Comparison of ENCODE assay signal across 12 cellular contexts in genomic region chr14:104460920-104461651, GRCh38.
DNase-seq lines count a peak whose midpoint lies in the region; ATAC-seq and TF ChIP-seq lines count a peak whose summit lies in the region.
"Had no signal": no experiment of that assay in that cellular context is flagged by ENCODE, and none has a peak within 500 bp of the region (broad histone marks: within the 10 kb centered on the region; RNA-seq: fewer than 3 reads in every experiment).

No MANE protein-coding gene starts in this region.

- no peaks in the 10 kb centered on the region for H3K36me3 Mint-ChIP-seq in activated CD8-positive, alpha-beta T cell treated with anti-CD3 and anti-CD28 coated beads, Interleukin-2, amount 10 ng/mL, durations not matched to agents 7 days and 5 days (ENCODE audit: low read depth)
- no peaks in the 10 kb centered on the region for H3K36me3 Mint-ChIP-seq in activated CD8-positive, alpha-beta T cell treated with anti-CD3 and anti-CD28 coated beads for 36 hours (ENCODE audit: low read depth)
- H3K36me3 Mint-ChIP-seq in T-helper 17 cell (ENCODE audit: low read depth): peaks cover 7% of the 10 kb centered on the region
- no peaks in the 10 kb centered on the region for H3K36me3 Mint-ChIP-seq in stimulated activated memory B cell treated with anti-CD40 and anti-IgM and Interleukin-4, amounts not matched to agents 10 μg/mL and 1 μg/mL and 100 μg/mL, for 72 hours
- H3K36me3 Mint-ChIP-seq: immature natural killer cell had no signal

- peak; percentile 16 for DNase-seq in activated CD8-positive, alpha-beta T cell treated with anti-CD3 and anti-CD28 coated beads, Interleukin-2, amount 10 ng/mL, durations not matched to agents 7 days and 5 days
- DNase-seq in activated CD8-positive, alpha-beta T cell treated with anti-CD3 and anti-CD28 coated beads for 36 hours: no peak
- DNase-seq in T-helper 17 cell (no peak), iPS-NIHi11 (ENCODE audit: low spot score) (peak; percentile 83), NCI-H774 (lab: John Stamatoyannopoulos, UW) (no peak), NCI-H446 treated with DMSO at 0.1 percent for 48 hours (lab: John Stamatoyannopoulos, UW) (no peak), left colon (no peak)
- DNase-seq: erythroblast; immature natural killer cell; stimulated activated naive CD4-positive, alpha-beta T cell had no signal

- no peak for TF ChIP-seq CTCF in activated CD8-positive, alpha-beta T cell treated with anti-CD3 and anti-CD28 coated beads for 36 hours (IDR thresholded peaks at IDR 0.05)

- no peaks in the 10 kb centered on the region for H3K4me1 Mint-ChIP-seq in activated CD8-positive, alpha-beta T cell treated with anti-CD3 and anti-CD28 coated beads, Interleukin-2, amount 10 ng/mL, durations not matched to agents 7 days and 5 days (ENCODE audit: low read depth)
- peaks cover 8% of the 10 kb centered on the region for H3K4me1 Mint-ChIP-seq in activated CD8-positive, alpha-beta T cell treated with anti-CD3 and anti-CD28 coated beads for 36 hours (ENCODE audit: low read depth)
- H3K4me1 Mint-ChIP-seq in T-helper 17 cell: peaks cover 20% of the 10 kb centered on the region
- H3K4me1 Mint-ChIP-seq in stimulated activated memory B cell treated with anti-CD40 and anti-IgM and Interleukin-4, amounts not matched to agents 10 μg/mL and 1 μg/mL and 100 μg/mL, for 72 hours: peaks cover 12% of the 10 kb centered on the region

- H3K27me3 Mint-ChIP-seq in activated CD8-positive, alpha-beta T cell treated with anti-CD3 and anti-CD28 coated beads, Interleukin-2, amount 10 ng/mL, durations not matched to agents 7 days and 5 days (ENCODE audit: low read depth): peaks cover 51% of the 10 kb centered on the region
- H3K27me3 Mint-ChIP-seq in activated CD8-positive, alpha-beta T cell treated with anti-CD3 and anti-CD28 coated beads for 36 hours: peaks cover 51% of the 10 kb centered on the region
- H3K27me3 Mint-ChIP-seq in T-helper 17 cell: peaks cover 83% of the 10 kb centered on the region
- peaks cover 89% of the 10 kb centered on the region for H3K27me3 Mint-ChIP-seq in stimulated activated memory B cell treated with anti-CD40 and anti-IgM and Interleukin-4, amounts not matched to agents 10 μg/mL and 1 μg/mL and 100 μg/mL, for 72 hours

- H3K9me3 ChIP-seq in T-helper 17 cell (ENCODE audit: control insufficient read depth, low read length, poor library complexity, severe bottlenecking): no peaks in the 10 kb centered on the region

- POLR2A ChIA-PET in activated CD8-positive, alpha-beta T cell treated with anti-CD3 and anti-CD28 coated beads, Interleukin-2, amount 10 ng/mL, durations not matched to agents 7 days and 5 days (lab: Charles Lee): no interaction called here
- POLR2A ChIA-PET in activated CD8-positive, alpha-beta T cell treated with anti-CD3 and anti-CD28 coated beads for 36 hours (lab: Charles Lee): no interaction called here

- no peak overlapping the region for H3K27ac Mint-ChIP-seq in activated CD8-positive, alpha-beta T cell treated with anti-CD3 and anti-CD28 coated beads, Interleukin-2, amount 10 ng/mL, durations not matched to agents 7 days and 5 days
- H3K27ac Mint-ChIP-seq in activated CD8-positive, alpha-beta T cell treated with anti-CD3 and anti-CD28 coated beads for 36 hours: no peak overlapping the region
- no peak overlapping the region for H3K27ac Mint-ChIP-seq in T-helper 17 cell
- no peak overlapping the region for H3K27ac Mint-ChIP-seq in stimulated activated memory B cell treated with anti-CD40 and anti-IgM and Interleukin-4, amounts not matched to agents 10 μg/mL and 1 μg/mL and 100 μg/mL, for 72 hours
- H3K27ac Mint-ChIP-seq: immature natural killer cell; T-helper 1 cell treated with Interleukin-12 subunit alpha and Interleukin-12 subunit beta and Interleukin-4 antibody, amounts not matched to agents 30 μg/mL and 1 μg/mL, for 36 hours had no signal

- no peak overlapping the region for H3K4me3 Mint-ChIP-seq in activated CD8-positive, alpha-beta T cell treated with anti-CD3 and anti-CD28 coated beads, Interleukin-2, amount 10 ng/mL, durations not matched to agents 7 days and 5 days
- H3K4me3 Mint-ChIP-seq in activated CD8-positive, alpha-beta T cell treated with anti-CD3 and anti-CD28 coated beads for 36 hours: no peak overlapping the region
- H3K4me3 Mint-ChIP-seq in T-helper 17 cell: peak overlapping the region; percentile 75
- peak overlapping the region; percentile 30 for H3K4me3 Mint-ChIP-seq in stimulated activated memory B cell treated with anti-CD40 and anti-IgM and Interleukin-4, amounts not matched to agents 10 μg/mL and 1 μg/mL and 100 μg/mL, for 72 hours
- H3K4me3 Mint-ChIP-seq: T-helper 1 cell treated with Interleukin-12 subunit alpha and Interleukin-12 subunit beta and Interleukin-4 antibody, amounts not matched to agents 30 μg/mL and 1 μg/mL, for 36 hours had no signal

- CTCF ChIA-PET in activated CD8-positive, alpha-beta T cell treated with anti-CD3 and anti-CD28 coated beads, Interleukin-2, amount 10 ng/mL, durations not matched to agents 7 days and 5 days (lab: Charles Lee): no interaction called here
- CTCF ChIA-PET in activated CD8-positive, alpha-beta T cell treated with anti-CD3 and anti-CD28 coated beads for 36 hours (lab: Charles Lee): interaction anchor here (1.2 kb wide), 1 partner anchor 30 kb away, joined by 3 read pairs; no protein-coding TSS in a partner anchor

- ATAC-seq in activated CD8-positive, alpha-beta T cell treated with anti-CD3 and anti-CD28 coated beads, Interleukin-2, amount 10 ng/mL, durations not matched to agents 7 days and 5 days: no peak
- ATAC-seq in activated CD8-positive, alpha-beta T cell treated with anti-CD3 and anti-CD28 coated beads for 36 hours: no peak
- no peak for ATAC-seq in T-helper 17 cell
- peak; percentile 17 for ATAC-seq in stimulated activated memory B cell treated with anti-CD40 and anti-IgM and Interleukin-4, amounts not matched to agents 10 μg/mL and 1 μg/mL and 100 μg/mL, for 72 hours
- ATAC-seq in left colon: no peak

- intact Hi-C loops in activated CD8-positive, alpha-beta T cell treated with anti-CD3 and anti-CD28 coated beads for 36 hours (cut with micrococcal nuclease): no loop called here
- intact Hi-C loops in left colon (cut with DNase I, micrococcal nuclease): no loop called here

- H3K9me3 Mint-ChIP-seq in activated CD8-positive, alpha-beta T cell treated with anti-CD3 and anti-CD28 coated beads, Interleukin-2, amount 10 ng/mL, durations not matched to agents 7 days and 5 days (ENCODE audit: insufficient read depth): no peaks in the 10 kb centered on the region
- no peaks in the 10 kb centered on the region for H3K9me3 Mint-ChIP-seq in activated CD8-positive, alpha-beta T cell treated with anti-CD3 and anti-CD28 coated beads for 36 hours
- no peaks in the 10 kb centered on the region for H3K9me3 Mint-ChIP-seq in stimulated activated memory B cell treated with anti-CD40 and anti-IgM and Interleukin-4, amounts not matched to agents 10 μg/mL and 1 μg/mL and 100 μg/mL, for 72 hours
- H3K9me3 Mint-ChIP-seq: T-helper 1 cell treated with Interleukin-12 subunit alpha and Interleukin-12 subunit beta and Interleukin-4 antibody, amounts not matched to agents 30 μg/mL and 1 μg/mL, for 36 hours had no signal

Comparison
In these comparisons a context has a peak if more than half of its experiments do, and no peak if none do; other contexts are left out.
1. DNase-seq: peak in activated CD8-positive, alpha-beta T cell treated with anti-CD3 and anti-CD28 coated beads, Interleukin-2, amount 10 ng/mL, durations not matched to agents 7 days and 5 days (single experiment) and iPS-NIHi11 (single experiment); none in activated CD8-positive, alpha-beta T cell treated with anti-CD3 and anti-CD28 coated beads for 36 hours (single experiment), T-helper 17 cell (0 of 3), NCI-H774 (single experiment), NCI-H446 treated with DMSO at 0.1 percent for 48 hours (single experiment) and left colon (0 of 2).
2. H3K4me3 Mint-ChIP-seq: peak in T-helper 17 cell (single experiment) and stimulated activated memory B cell treated with anti-CD40 and anti-IgM and Interleukin-4, amounts not matched to agents 10 μg/mL and 1 μg/mL and 100 μg/mL, for 72 hours (single experiment); none in activated CD8-positive, alpha-beta T cell treated with anti-CD3 and anti-CD28 coated beads, Interleukin-2, amount 10 ng/mL, durations not matched to agents 7 days and 5 days (single experiment) and activated CD8-positive, alpha-beta T cell treated with anti-CD3 and anti-CD28 coated beads for 36 hours (single experiment).